ENCODE assay signal across 8 cellular contexts in the genomic region with DNA sequence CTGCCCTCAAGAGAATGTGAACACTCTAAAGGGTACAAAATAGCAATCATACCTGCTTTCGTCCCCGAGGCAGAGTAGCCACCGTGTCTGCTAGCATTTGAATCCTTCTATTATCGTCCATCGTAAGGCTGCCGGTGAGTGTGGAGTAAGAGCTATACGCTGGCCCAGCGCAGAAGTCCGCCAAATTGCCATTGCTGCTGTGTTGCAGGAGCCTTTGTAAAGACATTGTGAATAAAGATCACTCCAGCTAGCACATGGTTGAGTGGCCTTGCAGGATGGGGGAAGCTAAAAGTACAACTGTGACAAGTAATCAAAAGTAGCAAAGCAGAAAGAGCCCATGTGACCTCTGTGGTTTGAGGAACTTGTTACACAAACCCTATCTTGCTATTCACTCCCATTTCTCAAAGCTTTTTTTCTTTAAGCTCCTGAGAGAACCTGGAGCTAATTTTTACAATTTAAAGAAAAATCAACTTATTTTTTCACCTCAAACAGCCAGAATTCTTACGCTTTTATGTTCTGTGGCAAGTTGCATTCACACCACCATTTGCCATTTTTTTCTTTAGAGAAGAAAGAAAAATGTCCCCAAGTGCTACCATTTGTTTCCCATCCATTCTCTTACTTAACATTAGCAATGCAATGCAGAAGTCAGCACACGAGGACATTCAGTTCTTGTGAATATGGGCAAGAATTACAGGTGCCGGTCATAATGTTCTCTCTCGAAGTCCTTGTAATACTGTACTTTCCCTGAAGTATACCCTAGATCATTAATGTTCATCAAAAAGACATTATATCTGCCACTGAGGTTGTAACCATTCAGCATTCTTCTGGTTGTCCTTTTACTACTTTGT. TPM values are rescaled to one million over a fixed set of nuclear protein-coding genes. Genes with fewer than 3 reads are reported as not detected.
DNase-seq lines count a peak whose midpoint lies in the region; ATAC-seq, FAIRE-seq and TF ChIP-seq lines count a peak whose summit lies in the region.

CYTIP (minus strand) TSS at position 295 of the 848 bp plus-strand sequence; CDS start at position 226, 69 bp downstream.

- POLR2A ChIA-PET in HepG2 (lab: Yijun Ruan, JAX): no interaction called here
- POLR2A ChIA-PET in activated B cell treated with CpG ODN at 0.5 μM for 24 hours (lab: Charles Lee): interaction anchor here (0.6 to 8.4 kb wide), 28 partner anchors 9 to 1101 kb away, joined by 3 to 201 read pairs (median 6); partner anchors contain the start of gene ACVR1

- 80% methylated on average over 13 of the region's 13 CpGs for WGBS in liver
- 41% methylated on average over 13 of the region's 13 CpGs for WGBS in HepG2 (ENCODE audit: low lambda C conversion rate)

- H3K36me3 Mint-ChIP-seq in activated B cell treated with CpG ODN at 0.5 μM for 24 hours (ENCODE audit: low read depth): peaks cover 48% of the 10 kb centered on the region

- no peaks in the 10 kb centered on the region for H3K27me3 ChIP-seq in liver (ENCODE audit: control insufficient read depth in 4 of 4, insufficient read depth in 4 of 4, low read length in 3 of 4)
- H3K27me3 ChIP-seq in HepG2 (ENCODE audit: control insufficient read depth in 1 of 2, insufficient read depth in 2 of 2, low read length in 2 of 2): peaks cover 0 to 6% of the 10 kb centered on the region in 2 experiments; a peak in 1 of 5 replicates

- no peak for ATAC-seq in HepG2
- ATAC-seq in HG03432 (IDR thresholded peaks at IDR 0.05; ENCODE audit: unreplicated experiment): peak; percentile 60
- peak; percentile 53 for ATAC-seq in activated B cell treated with CpG ODN at 0.5 μM for 24 hours (ENCODE audit: low read depth)

- no peak within 1 kb of the TSS for H3K4me2 ChIP-seq in HepG2 (ENCODE audit: low read depth, low read length)

- DNase-seq in HepG2 (ENCODE audit: low spot score) (no peak), activated B cell treated with CpG ODN at 0.5 μM for 24 hours (peak; percentile 52), globus pallidus (ENCODE audit: low spot score) (peak; percentile 73), 8988T (no peak), EL (no peak)
- peak; percentile 68 for DNase-seq in stimulated activated CD4-positive, alpha-beta T cell treated with anti-CD3 and anti-CD28 coated beads, Interleukin-1b, Interleukin-23, amount 100 ng/mL, for 48 hours

- in situ Hi-C loops in HepG2 (cut with HindIII; ENCODE audit: extremely low pct_ligation_motif_present, low pct_unique_long_range_greater_than_20kb): no loop called here

- TF ChIP-seq POLR2A in HepG2 (IDR thresholded peaks at IDR 0.05; ENCODE audit: insufficient read depth in 1 of 2, low read depth in 2 of 2, low read length in 2 of 2): no peak

- H3K9me3 ChIP-seq in liver (ENCODE audit: control insufficient read depth in 4 of 4, low read length in 3 of 4) (no peaks in the 10 kb centered on the region), HepG2 (ENCODE audit: low read length) (no peaks in the 10 kb centered on the region)

- H4K20me1 ChIP-seq in HepG2 (ENCODE audit: insufficient read depth, low read length): no peaks in the 10 kb centered on the region

- no TSS peak for BruUV-seq in HepG2 (replicated peaks; lab: Mats Ljungman, UMichigan)

- peaks cover 61% of the 10 kb centered on the region for H3K4me1 Mint-ChIP-seq in activated B cell treated with CpG ODN at 0.5 μM for 24 hours

- peak within 1 kb of the TSS; percentile 80 to 85 for H3K27ac ChIP-seq in liver (ENCODE audit: low read depth in 1 of 2, low read length in 2 of 2)
- no peak within 1 kb of the TSS for H3K27ac ChIP-seq in HepG2 (ENCODE audit: extremely low read length, insufficient read depth, low read length)

- CTCF ChIA-PET in HepG2 (lab: Yijun Ruan, JAX; ENCODE audit: low intra/inter-chr PET ratio, low total read pairs): no interaction called here
- CTCF ChIA-PET in activated B cell treated with CpG ODN at 0.5 μM for 24 hours (lab: Charles Lee): interaction anchor here (0.7 to 2.2 kb wide), 12 partner anchors 10 to 142 kb away, joined by 3 to 19 read pairs (median 4); no protein-coding TSS in a partner anchor

- H3K27ac Mint-ChIP-seq in activated B cell treated with CpG ODN at 0.5 μM for 24 hours: peak within 1 kb of the TSS; percentile 96

- no peaks in the 10 kb centered on the region for H3K27me3 Mint-ChIP-seq in activated B cell treated with CpG ODN at 0.5 μM for 24 hours

- H2AFZ ChIP-seq in HepG2 (ENCODE audit: low read length): no peak within 1 kb of the TSS

- H3K4me1 ChIP-seq in liver (ENCODE audit: control insufficient read depth in 4 of 4, insufficient read depth in 4 of 4, low read length in 3 of 4) (peaks cover 0 to 3% (median 0%) of the 10 kb centered on the region in 4 donors), HepG2 (ENCODE audit: insufficient read depth, low read length) (no peaks in the 10 kb centered on the region)

- H3K9ac ChIP-seq in liver (ENCODE audit: low read depth in 1 of 2, low read length in 2 of 2) (peak within 1 kb of the TSS; percentile 26 to 68), HepG2 (ENCODE audit: insufficient read depth, low read depth, low read length) (no peak within 1 kb of the TSS)

- no peak for TF ChIP-seq RAD21 in liver (IDR thresholded peaks at IDR 0.05)
- no peak for TF ChIP-seq RAD21 in HepG2 (CRISPR knock-in tag; IDR thresholded peaks at IDR 0.05)

- no peak for FAIRE-seq in HepG2 (lab: Jason Lieb, UNC)

- no peaks in the 10 kb centered on the region for H3K36me3 ChIP-seq in liver (ENCODE audit: control insufficient read depth in 4 of 4, insufficient read depth in 3 of 4, low read depth in 1 of 4, low read length in 3 of 4)
- no peaks in the 10 kb centered on the region for H3K36me3 ChIP-seq in HepG2 (replicated peaks in 1 of 2; ENCODE audit: control insufficient read depth in 1 of 2, insufficient read depth in 2 of 2, low read length in 2 of 2)

- H3K4me3 Mint-ChIP-seq in activated B cell treated with CpG ODN at 0.5 μM for 24 hours: peak within 1 kb of the TSS; percentile 95

- H3K9me3 Mint-ChIP-seq in activated B cell treated with CpG ODN at 0.5 μM for 24 hours: no peaks in the 10 kb centered on the region

- no peak for TF ChIP-seq EP300 in HepG2 (IDR thresholded peaks at IDR 0.05; ENCODE audit: low read depth in 2 of 2, low read length in 2 of 2)
- TF ChIP-seq EP300 in HepG2 (CRISPR knock-in tag; IDR thresholded peaks at IDR 0.05; ENCODE audit: borderline replicate concordance): no peak

- H3K4me3 ChIP-seq in liver (ENCODE audit: low read depth in 1 of 3, low read length in 3 of 3) (peak within 1 kb of the TSS; percentile 18 to 53 (median 18)), HepG2 (replicated peaks in 1 of 3; ENCODE audit: insufficient read depth in 1 of 3, low read depth in 2 of 3, low read length in 3 of 3) (no peak within 1 kb of the TSS)

- no peaks in the 10 kb centered on the region for H3K79me2 ChIP-seq in HepG2 (ENCODE audit: insufficient read depth, low read length)

- TF ChIP-seq CTCF in liver (IDR thresholded peaks at IDR 0.05; ENCODE audit: low read depth, low read length, missing input control) (no peak), HepG2 (CRISPR knock-in tag; IDR thresholded peaks at IDR 0.05) (no peak), activated B cell treated with CpG ODN at 0.5 μM for 24 hours (IDR thresholded peaks at IDR 0.05) (no peak)

- intact Hi-C loops in HepG2 (cut with micrococcal nuclease; ENCODE audit: unreplicated experiment) (no loop called here), activated B cell treated with CpG ODN at 0.5 μM for 24 hours (cut with micrococcal nuclease) (loop anchor here (1.0 to 2.0 kb wide), 8 partner anchors 9 to 1111 kb away; partner anchors contain the start of gene ACVR1)

TF ChIP-seq in liver, 16 proteins besides CTCF, POLR2A, EP300 and RAD21 (continues in another document):
- TF ChIP-seq YY1 (IDR thresholded peaks at IDR 0.05) (peak; percentile 17), SP1 (IDR thresholded peaks at IDR 0.05) (no peak), NR2F2 (IDR thresholded peaks at IDR 0.05) (no peak), TAF1 (conservative IDR thresholded peaks at IDR 0.05) (no peak)
- TF ChIP-seq, protein P1, sequence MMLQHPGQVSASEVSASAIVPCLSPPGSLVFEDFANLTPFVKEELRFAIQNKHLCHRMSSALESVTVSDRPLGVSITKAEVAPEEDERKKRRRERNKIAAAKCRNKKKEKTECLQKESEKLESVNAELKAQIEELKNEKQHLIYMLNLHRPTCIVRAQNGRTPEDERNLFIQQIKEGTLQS (IDR thresholded peaks at IDR 0.05): no peak

TF ChIP-seq in HepG2, 621 proteins besides CTCF, POLR2A, EP300 and RAD21 (continues in another document):
- TF ChIP-seq PLSCR1 (CRISPR knock-in tag; IDR thresholded peaks at IDR 0.05; ENCODE audit: borderline replicate concordance): no peak

RNA-seq across cellular contexts. Expression of gene CYTIP, which starts in this region (rescaled TPM):
- total RNA-seq in liver (1 to 10 TPM; 2.4 to 5.5 TPM), HepG2 (2016; rRNA removed; fragmentation: Illumina TruSeq; extraction: Trizol) (not detected in 2 replicates), activated B cell treated with CpG ODN at 0.5 μM for 24 hours (129 and 130 TPM in 2 replicates)
- polyA plus RNA-seq in liver (1 to 10 TPM; 1.6 to 1.8 TPM), HepG2 (2011; rRNA removed) (not detected in 2 replicates)
- total RNA-seq in HepG2 (2016; cell fraction: cytosol; rRNA removed; fragmentation: Illumina TruSeq; extraction: Trizol; ENCODE audit: low read depth): not detected in 2 replicates
- not detected in 2 replicates for total RNA-seq in HepG2 (2016; cell fraction: insoluble cytoplasmic fraction; rRNA removed; fragmentation: Illumina TruSeq; extraction: Trizol)
- not detected in 2 replicates for total RNA-seq in HepG2 (2016; cell fraction: membrane; rRNA removed; fragmentation: Illumina TruSeq; extraction: Trizol)
- total RNA-seq in HepG2 (2016; cell fraction: nucleus; rRNA removed; fragmentation: Illumina TruSeq; extraction: Trizol): not detected in 2 replicates
- polyA plus RNA-seq in HepG2 (2011; cell fraction: cytosol; rRNA removed): 0.03 TPM in 1 of 2 replicates, not detected in the other
- polyA plus RNA-seq in HepG2 (2011; cell fraction: nucleus; rRNA removed): not detected in 2 replicates
- polyA plus RNA-seq in HepG2 (2012): not detected in 2 replicates
- polyA plus RNA-seq in HepG2 (2016; cell fraction: cytosol; fragmentation: Illumina TruSeq; extraction: Trizol; ENCODE audit: low read depth): not detected in 2 replicates
- not detected in 2 replicates for polyA plus RNA-seq in HepG2 (2016; cell fraction: insoluble cytoplasmic fraction; fragmentation: Illumina TruSeq; extraction: Trizol; ENCODE audit: low read depth)
- not detected in 2 replicates for polyA plus RNA-seq in HepG2 (2016; cell fraction: membrane; fragmentation: Illumina TruSeq; extraction: Trizol; ENCODE audit: low read depth)
- polyA plus RNA-seq in HepG2 (2016; cell fraction: nucleus; fragmentation: Illumina TruSeq; extraction: Trizol; ENCODE audit: insufficient read depth, low read depth): not detected in 2 replicates
- polyA minus RNA-seq in HepG2 (2011; rRNA and poly(A)+ RNA removed; ENCODE audit: low replicate concordance): 0.75 TPM in 1 of 2 replicates, not detected in the other
- not detected in 2 replicates for polyA minus RNA-seq in HepG2 (2011; cell fraction: cytosol; rRNA and poly(A)+ RNA removed)
- polyA minus RNA-seq in HepG2 (2011; cell fraction: nucleus; rRNA and poly(A)+ RNA removed): not detected in 2 replicates

Comparison
In these comparisons a context has a peak if more than half of its experiments do, and no peak if none do; other contexts are left out.
1. RNA of gene CYTIP (total RNA-seq): 129 to 130 TPM in activated B cell treated with CpG ODN at 0.5 μM for 24 hours; 2.4 to 5.5 TPM in liver and not detected in HepG2; every median in the first group is over 10 times any median in the second.
2. H3K4me3 ChIP-seq: peak in liver (3 of 3); none in HepG2 (0 of 3).
3. DNase-seq: peak in activated B cell treated with CpG ODN at 0.5 μM for 24 hours (single experiment), globus pallidus (single experiment) and stimulated activated CD4-positive, alpha-beta T cell treated with anti-CD3 and anti-CD28 coated beads, Interleukin-1b, Interleukin-23, amount 100 ng/mL, for 48 hours (single experiment); none in HepG2 (single experiment), 8988T (single experiment) and EL (single experiment).